1 cellular context compared by ENCODE assay signal in the genomic region with DNA sequence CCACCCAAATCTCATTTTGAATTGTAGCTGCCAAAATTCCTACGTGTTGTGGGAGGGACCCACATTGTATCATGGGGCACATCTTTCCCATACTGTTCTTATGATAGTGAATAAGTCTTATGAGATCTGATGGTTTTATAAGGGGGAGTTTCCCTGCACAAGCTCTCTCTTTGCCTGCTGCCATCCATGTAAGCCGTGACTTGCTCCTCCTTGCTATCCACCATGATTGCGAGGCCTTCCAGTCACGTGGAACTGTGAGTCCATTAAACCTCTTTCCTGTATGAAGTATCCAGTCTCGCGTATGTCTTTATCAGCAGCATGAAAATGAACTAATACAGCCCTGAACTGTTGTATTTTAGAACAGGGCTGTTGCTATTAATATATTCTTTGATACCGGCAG.
A peak's percentile ranks its signal among the peaks of the same experiment; 100 is the strongest.
TF ChIP-seq lines count a peak whose summit lies in the region.

No MANE protein-coding gene starts in this region.

TF ChIP-seq in HEK293, 187 proteins besides CTCF, POLR2A, EP300 and RAD21:
- peak; percentile 57 for TF ChIP-seq SETDB1 (IDR thresholded peaks at IDR 0.05; ENCODE audit: insufficient read length, low read length)
